23 cellular contexts compared by ENCODE assay signal in the genomic region with DNA sequence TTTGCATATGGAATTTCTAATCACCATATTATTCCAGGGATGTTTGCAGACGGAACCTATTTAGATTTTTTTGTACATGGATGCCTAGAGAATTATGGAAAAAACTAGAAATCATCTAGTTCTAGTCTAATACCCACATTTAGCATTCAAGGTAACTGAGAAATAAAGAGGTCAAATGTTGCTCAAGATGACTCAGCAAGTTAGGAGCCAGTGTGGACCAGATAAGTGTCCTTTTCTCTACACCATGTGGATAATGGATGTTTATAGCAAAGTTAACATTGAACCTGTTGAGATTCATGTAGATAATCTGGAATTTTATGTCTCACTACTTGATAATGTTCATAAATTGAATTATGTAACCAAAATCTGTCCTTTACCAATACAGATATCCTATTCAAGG.
"Had no signal": no experiment of that assay in that cellular context is flagged by ENCODE, and none has a peak within 500 bp of the region (broad histone marks: within the 10 kb centered on the region; RNA-seq: fewer than 3 reads in every experiment).

No MANE protein-coding gene starts in this region.

- H3K79me2 ChIP-seq: hepatocyte had no signal

- H2AFZ ChIP-seq: hepatocyte had no signal

- ATAC-seq: foreskin keratinocyte; gastroesophageal sphincter; heart left ventricle; left cardiac atrium; left lung; left ventricle myocardium superior; lower lobe of right lung; mucosa of descending colon; naive thymus-derived CD8-positive, alpha-beta T cell had no signal

- DNase-seq: dermis blood vessel endothelial cell; dorsolateral prefrontal cortex; effector CD4-positive, alpha-beta T cell; effector memory CD4-positive, alpha-beta T cell; foreskin keratinocyte; heart left ventricle; hypothalamus; immature natural killer cell; left cardiac atrium; left lung; left ventricle myocardium superior; lower lobe of right lung; mesenchymal stem cell; mucosa of descending colon; naive B cell; naive thymus-derived CD8-positive, alpha-beta T cell had no signal

- H3K9me3 ChIP-seq: esophagus muscularis mucosa, gastroesophageal sphincter, heart left ventricle, left lung, lower lobe of right lung, mucosa of descending colon had no signal

- FAIRE-seq: endothelial cell of umbilical vein, islet of Langerhans, keratinocyte had no signal

- H3K4me2 ChIP-seq: hepatocyte had no signal

- H3K36me3 ChIP-seq: esophagus muscularis mucosa, gastroesophageal sphincter, heart left ventricle, left lung, lower lobe of right lung had no signal

- H3K4me1 ChIP-seq: esophagus muscularis mucosa, foreskin keratinocyte, gastroesophageal sphincter, left lung, lower lobe of right lung had no signal

- H3K27ac ChIP-seq: coronary artery, dorsolateral prefrontal cortex, esophagus muscularis mucosa, foreskin keratinocyte, gastroesophageal sphincter, heart left ventricle, hepatocyte, left lung, lower lobe of right lung had no signal

- H3K4me3 ChIP-seq: coronary artery, dorsolateral prefrontal cortex, esophagus muscularis mucosa, gastroesophageal sphincter, heart left ventricle, hepatocyte, left lung, lower lobe of right lung, mucosa of descending colon had no signal

- H3K27me3 ChIP-seq: dorsolateral prefrontal cortex, esophagus muscularis mucosa, foreskin keratinocyte, gastroesophageal sphincter, heart left ventricle, hepatocyte, left lung had no signal
